1 cellular context compared by ENCODE assay signal in the genomic region with DNA sequence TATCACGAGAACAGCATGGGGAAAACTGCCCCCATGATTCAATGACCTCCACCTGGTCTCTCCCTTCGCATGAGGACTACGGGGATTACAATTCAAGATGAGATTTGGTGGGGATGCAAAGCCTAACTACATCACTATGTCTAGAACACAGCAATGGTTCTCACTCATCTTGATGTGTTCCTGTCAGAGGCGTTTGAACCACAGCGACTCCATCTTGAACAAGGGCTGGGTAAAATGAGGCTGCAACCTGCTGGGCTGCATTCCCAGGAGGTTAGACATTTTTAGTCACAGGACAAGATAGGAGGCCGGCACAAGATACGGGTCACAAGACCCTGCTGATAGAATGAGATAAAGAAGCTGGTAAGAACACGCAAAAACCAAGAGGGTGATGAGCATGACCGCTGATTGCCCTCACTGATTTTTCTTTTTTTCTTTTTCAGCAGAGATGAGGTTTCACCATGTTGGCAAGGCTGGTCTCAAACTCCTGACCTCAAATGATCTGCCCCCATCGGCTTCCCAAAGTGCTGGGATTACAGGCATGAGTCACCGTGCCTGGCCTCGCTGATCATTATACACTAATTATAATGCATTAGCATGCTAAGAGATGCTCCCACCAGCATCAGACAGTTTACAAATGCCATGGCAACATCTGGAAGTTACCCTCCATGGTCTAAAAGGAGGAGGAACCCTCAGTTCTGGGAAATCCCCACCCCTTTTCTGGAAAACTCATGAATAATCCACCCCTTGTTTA.
TF ChIP-seq lines count a peak whose summit lies in the region.

No MANE protein-coding gene starts in this region.

TF ChIP-seq in K562, 482 proteins besides CTCF, POLR2A, EP300 and RAD21 (continued from another document and continues in another):
- no peak for TF ChIP-seq CAMTA2 (CRISPR knock-in tag; conservative IDR thresholded peaks at IDR 0.05)
- TF ChIP-seq MAZ (CRISPR knock-in tag; conservative IDR thresholded peaks at IDR 0.05 in 1 of 2, IDR thresholded peaks at IDR 0.05 in 1 of 2): no peak
- TF ChIP-seq, protein P1, sequence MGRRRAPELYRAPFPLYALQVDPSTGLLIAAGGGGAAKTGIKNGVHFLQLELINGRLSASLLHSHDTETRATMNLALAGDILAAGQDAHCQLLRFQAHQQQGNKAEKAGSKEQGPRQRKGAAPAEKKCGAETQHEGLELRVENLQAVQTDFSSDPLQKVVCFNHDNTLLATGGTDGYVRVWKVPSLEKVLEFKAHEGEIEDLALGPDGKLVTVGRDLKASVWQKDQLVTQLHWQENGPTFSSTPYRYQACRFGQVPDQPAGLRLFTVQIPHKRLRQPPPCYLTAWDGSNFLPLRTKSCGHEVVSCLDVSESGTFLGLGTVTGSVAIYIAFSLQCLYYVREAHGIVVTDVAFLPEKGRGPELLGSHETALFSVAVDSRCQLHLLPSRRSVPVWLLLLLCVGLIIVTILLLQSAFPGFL (CRISPR knock-in tag; IDR thresholded peaks at IDR 0.05): no peak
- TF ChIP-seq HINFP (tag; conservative IDR thresholded peaks at IDR 0.05; ENCODE audit: low read depth): peak; percentile 51; the same call in 1 of the 2 replicates
- TF ChIP-seq SPI1 (IDR thresholded peaks at IDR 0.05; ENCODE audit: borderline replicate concordance, low read depth, low read length): no peak
- no peak for TF ChIP-seq KLF13 (tag; IDR thresholded peaks at IDR 0.05; ENCODE audit: borderline replicate concordance, low read depth)
- TF ChIP-seq, protein P2, sequence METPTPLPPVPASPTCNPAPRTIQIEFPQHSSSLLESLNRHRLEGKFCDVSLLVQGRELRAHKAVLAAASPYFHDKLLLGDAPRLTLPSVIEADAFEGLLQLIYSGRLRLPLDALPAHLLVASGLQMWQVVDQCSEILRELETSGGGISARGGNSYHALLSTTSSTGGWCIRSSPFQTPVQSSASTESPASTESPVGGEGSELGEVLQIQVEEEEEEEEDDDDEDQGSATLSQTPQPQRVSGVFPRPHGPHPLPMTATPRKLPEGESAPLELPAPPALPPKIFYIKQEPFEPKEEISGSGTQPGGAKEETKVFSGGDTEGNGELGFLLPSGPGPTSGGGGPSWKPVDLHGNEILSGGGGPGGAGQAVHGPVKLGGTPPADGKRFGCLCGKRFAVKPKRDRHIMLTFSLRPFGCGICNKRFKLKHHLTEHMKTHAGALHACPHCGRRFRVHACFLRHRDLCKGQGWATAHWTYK (CRISPR knock-in tag; IDR thresholded peaks at IDR 0.05): 0 out of 2 replicates have a peak, but pooled peaks have one; percentile 30
- peak; percentile 81; the same call in 1 of the 2 replicates for TF ChIP-seq HOMEZ (CRISPR knock-in tag; IDR thresholded peaks at IDR 0.05)
- peak; percentile 66; the same call in 1 of the 2 replicates for TF ChIP-seq ZNF76 (CRISPR knock-in tag; IDR thresholded peaks at IDR 0.05; ENCODE audit: borderline replicate concordance)
- no peak for TF ChIP-seq MTA1 (IDR thresholded peaks at IDR 0.05; ENCODE audit: borderline replicate concordance)
- no peak for TF ChIP-seq RBM39 (optimal IDR thresholded peaks at IDR 0.05; ENCODE audit: low read depth, low read length)
- no peak for TF ChIP-seq ZNF217 (CRISPR knock-in tag; IDR thresholded peaks at IDR 0.05)
- TF ChIP-seq MLLT1 (IDR thresholded peaks at IDR 0.05): no peak
- TF ChIP-seq ZNF354B (CRISPR knock-in tag; IDR thresholded peaks at IDR 0.05): peak; percentile 77
- no peak for TF ChIP-seq E2F5 (CRISPR knock-in tag; IDR thresholded peaks at IDR 0.05)
- TF ChIP-seq SMAD1 (IDR thresholded peaks at IDR 0.05; ENCODE audit: low read depth, low read length, partially characterized antibody): no peak
- TF ChIP-seq, protein P3, sequence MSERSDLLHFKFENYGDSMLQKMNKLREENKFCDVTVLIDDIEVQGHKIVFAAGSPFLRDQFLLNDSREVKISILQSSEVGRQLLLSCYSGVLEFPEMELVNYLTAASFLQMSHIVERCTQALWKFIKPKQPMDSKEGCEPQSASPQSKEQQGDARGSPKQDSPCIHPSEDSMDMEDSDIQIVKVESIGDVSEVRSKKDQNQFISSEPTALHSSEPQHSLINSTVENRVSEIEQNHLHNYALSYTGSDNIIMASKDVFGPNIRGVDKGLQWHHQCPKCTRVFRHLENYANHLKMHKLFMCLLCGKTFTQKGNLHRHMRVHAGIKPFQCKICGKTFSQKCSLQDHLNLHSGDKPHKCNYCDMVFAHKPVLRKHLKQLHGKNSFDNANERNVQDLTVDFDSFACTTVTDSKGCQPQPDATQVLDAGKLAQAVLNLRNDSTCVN (CRISPR knock-in tag; IDR thresholded peaks at IDR 0.05): no peak
- no peak for TF ChIP-seq ZNF263 (CRISPR knock-in tag; IDR thresholded peaks at IDR 0.05; ENCODE audit: borderline replicate concordance)
- no peak for TF ChIP-seq PCBP1 (IDR thresholded peaks at IDR 0.05; ENCODE audit: low read depth, low read length, poor library complexity, severe bottlenecking)
- TF ChIP-seq, protein P4, sequence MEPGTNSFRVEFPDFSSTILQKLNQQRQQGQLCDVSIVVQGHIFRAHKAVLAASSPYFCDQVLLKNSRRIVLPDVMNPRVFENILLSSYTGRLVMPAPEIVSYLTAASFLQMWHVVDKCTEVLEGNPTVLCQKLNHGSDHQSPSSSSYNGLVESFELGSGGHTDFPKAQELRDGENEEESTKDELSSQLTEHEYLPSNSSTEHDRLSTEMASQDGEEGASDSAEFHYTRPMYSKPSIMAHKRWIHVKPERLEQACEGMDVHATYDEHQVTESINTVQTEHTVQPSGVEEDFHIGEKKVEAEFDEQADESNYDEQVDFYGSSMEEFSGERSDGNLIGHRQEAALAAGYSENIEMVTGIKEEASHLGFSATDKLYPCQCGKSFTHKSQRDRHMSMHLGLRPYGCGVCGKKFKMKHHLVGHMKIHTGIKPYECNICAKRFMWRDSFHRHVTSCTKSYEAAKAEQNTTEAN (CRISPR knock-in tag; IDR thresholded peaks at IDR 0.05): no peak
- TF ChIP-seq ARID2 (IDR thresholded peaks at IDR 0.05): no peak
- TF ChIP-seq NFE2L1 (tag; IDR thresholded peaks at IDR 0.05; ENCODE audit: borderline replicate concordance, low read depth): no peak
- no peak for TF ChIP-seq OTX1 (CRISPR knock-in tag; IDR thresholded peaks at IDR 0.05)
- TF ChIP-seq MCM2 (IDR thresholded peaks at IDR 0.05; ENCODE audit: low read depth): no peak
- no peak for TF ChIP-seq PHB2 (IDR thresholded peaks at IDR 0.05; ENCODE audit: low read depth)
- TF ChIP-seq CTBP1 (IDR thresholded peaks at IDR 0.05; ENCODE audit: borderline replicate concordance): 0 out of 2 replicates have a peak, but pooled peaks have one; percentile 25
- peak; percentile 52; the same call in 1 of the 2 replicates for TF ChIP-seq SMAD4 (CRISPR knock-in tag; conservative IDR thresholded peaks at IDR 0.05)
- peak; percentile 90 for TF ChIP-seq CREB3 (tag; conservative IDR thresholded peaks at IDR 0.05; ENCODE audit: low read depth)
- TF ChIP-seq TRIM28 (IDR thresholded peaks at IDR 0.05): no peak
- no peak for TF ChIP-seq USF2 (CRISPR knock-in tag; IDR thresholded peaks at IDR 0.05)
- no peak for TF ChIP-seq ZFPM2 (CRISPR knock-in tag; IDR thresholded peaks at IDR 0.05)
- no peak for TF ChIP-seq ZKSCAN1 (IDR thresholded peaks at IDR 0.05; ENCODE audit: low read depth, low read length)
- no peak for TF ChIP-seq SAFB (IDR thresholded peaks at IDR 0.05; ENCODE audit: borderline replicate concordance, low read depth, low read length)
- no peak for TF ChIP-seq EGR1 (conservative IDR thresholded peaks at IDR 0.05)
- TF ChIP-seq THRAP3 (IDR thresholded peaks at IDR 0.05; ENCODE audit: borderline replicate concordance): no peak
- TF ChIP-seq RAD51 (IDR thresholded peaks at IDR 0.05; ENCODE audit: borderline replicate concordance, low read depth): no peak
- peak; percentile 44 for TF ChIP-seq ZNF699 (CRISPR knock-in tag; IDR thresholded peaks at IDR 0.05; ENCODE audit: insufficient replicate concordance)
- TF ChIP-seq, protein P5, sequence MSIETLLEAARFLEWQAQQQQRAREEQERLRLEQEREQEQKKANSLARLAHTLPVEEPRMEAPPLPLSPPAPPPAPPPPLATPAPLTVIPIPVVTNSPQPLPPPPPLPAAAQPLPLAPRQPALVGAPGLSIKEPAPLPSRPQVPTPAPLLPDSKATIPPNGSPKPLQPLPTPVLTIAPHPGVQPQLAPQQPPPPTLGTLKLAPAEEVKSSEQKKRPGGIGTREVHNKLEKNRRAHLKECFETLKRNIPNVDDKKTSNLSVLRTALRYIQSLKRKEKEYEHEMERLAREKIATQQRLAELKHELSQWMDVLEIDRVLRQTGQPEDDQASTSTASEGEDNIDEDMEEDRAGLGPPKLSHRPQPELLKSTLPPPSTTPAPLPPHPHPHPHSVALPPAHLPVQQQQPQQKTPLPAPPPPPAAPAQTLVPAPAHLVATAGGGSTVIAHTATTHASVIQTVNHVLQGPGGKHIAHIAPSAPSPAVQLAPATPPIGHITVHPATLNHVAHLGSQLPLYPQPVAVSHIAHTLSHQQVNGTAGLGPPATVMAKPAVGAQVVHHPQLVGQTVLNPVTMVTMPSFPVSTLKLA (conservative IDR thresholded peaks at IDR 0.05): no peak
- TF ChIP-seq SMARCE1 (IDR thresholded peaks at IDR 0.05): peak; percentile 16; the same call in 1 of the 2 replicates
- TF ChIP-seq, protein P6, sequence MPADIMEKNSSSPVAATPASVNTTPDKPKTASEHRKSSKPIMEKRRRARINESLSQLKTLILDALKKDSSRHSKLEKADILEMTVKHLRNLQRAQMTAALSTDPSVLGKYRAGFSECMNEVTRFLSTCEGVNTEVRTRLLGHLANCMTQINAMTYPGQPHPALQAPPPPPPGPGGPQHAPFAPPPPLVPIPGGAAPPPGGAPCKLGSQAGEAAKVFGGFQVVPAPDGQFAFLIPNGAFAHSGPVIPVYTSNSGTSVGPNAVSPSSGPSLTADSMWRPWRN (IDR thresholded peaks at IDR 0.05; ENCODE audit: low read depth): no peak
- no peak for TF ChIP-seq ZNF830 (CRISPR knock-in tag; IDR thresholded peaks at IDR 0.05)
